11 cellular contexts compared by ENCODE assay signal in genomic region chr7:131224996-131225395, GRCh38.
DNase-seq lines count a peak whose midpoint lies in the region; ATAC-seq and TF ChIP-seq lines count a peak whose summit lies in the region.
"Had no signal": no experiment of that assay in that cellular context is flagged by ENCODE, and none has a peak within 500 bp of the region (broad histone marks: within the 10 kb centered on the region; RNA-seq: fewer than 3 reads in every experiment).

No MANE protein-coding gene starts in this region.

- POLR2A ChIA-PET in WTC11 (lab: Charles Lee) = no interaction called here

- DNase-seq in Calu3 (no peak), WTC11 (ENCODE audit: low spot score) (no peak), left lung (no peak), T-helper 17 cell (no peak)
- no peak for DNase-seq in activated naive CD8-positive, alpha-beta T cell treated with anti-CD3 and anti-CD28 coated beads, Interleukin-2, amount 50 U/mL, for 24 hours
- no peak for DNase-seq in effector CD8-positive, alpha-beta T cell (lab: John Stamatoyannopoulos, UW)
- DNase-seq: NCI-H1105, T-helper 2 cell had no signal

- H3K36me3 ChIP-seq in left lung (no peaks in the 10 kb centered on the region), skeletal muscle tissue (ENCODE audit: control insufficient read depth in 3 of 3, insufficient read depth in 3 of 3, low read length in 3 of 3) (no peaks in the 10 kb centered on the region)

- H3K27me3 Mint-ChIP-seq in Calu3 (ENCODE audit: unreplicated experiment) = no peaks in the 10 kb centered on the region
- H3K27me3 Mint-ChIP-seq in WTC11 (ENCODE audit: low read depth) = no peaks in the 10 kb centered on the region
- no peaks in the 10 kb centered on the region for H3K27me3 Mint-ChIP-seq in activated naive CD8-positive, alpha-beta T cell treated with anti-CD3 and anti-CD28 coated beads, Interleukin-2, amount 50 U/mL, for 24 hours
- H3K27me3 Mint-ChIP-seq in T-helper 17 cell = no peaks in the 10 kb centered on the region

- H3K27ac ChIP-seq in left lung (peak overlapping the region; percentile 69 to 79), skeletal muscle tissue (ENCODE audit: low read depth, low read length) (peak overlapping the region; percentile 58)

- no peaks in the 10 kb centered on the region for H3K9me3 ChIP-seq in left lung
- H3K9me3 ChIP-seq in skeletal muscle tissue (ENCODE audit: control insufficient read depth in 3 of 3, low read length in 3 of 3) = no peaks in the 10 kb centered on the region
- H3K9me3 ChIP-seq in T-helper 17 cell (ENCODE audit: control insufficient read depth, low read length, poor library complexity, severe bottlenecking) = no peaks in the 10 kb centered on the region

- H3K9ac ChIP-seq in skeletal muscle tissue (ENCODE audit: low read depth in 1 of 3, low read length in 3 of 3) = no peak overlapping the region

- no peak overlapping the region for H3K4me3 ChIP-seq in left lung
- no peak overlapping the region for H3K4me3 ChIP-seq in skeletal muscle tissue (ENCODE audit: low read length in 3 of 3)

- H3K27ac Mint-ChIP-seq in Calu3 (ENCODE audit: unreplicated experiment) = peak overlapping the region; percentile 84
- H3K27ac Mint-ChIP-seq in WTC11 = peak overlapping the region; percentile 21; the same call in 1 of the 2 replicates
- no peak overlapping the region for H3K27ac Mint-ChIP-seq in activated naive CD8-positive, alpha-beta T cell treated with anti-CD3 and anti-CD28 coated beads, Interleukin-2, amount 50 U/mL, for 24 hours
- no peak overlapping the region for H3K27ac Mint-ChIP-seq in T-helper 17 cell

- H3K4me3 Mint-ChIP-seq in Calu3 (ENCODE audit: low read depth, unreplicated experiment) (no peak overlapping the region), WTC11 (no peak overlapping the region), T-helper 17 cell (no peak overlapping the region)
- H3K4me3 Mint-ChIP-seq in activated naive CD8-positive, alpha-beta T cell treated with anti-CD3 and anti-CD28 coated beads, Interleukin-2, amount 50 U/mL, for 24 hours = no peak overlapping the region

- TF ChIP-seq CTCF in Calu3 (IDR thresholded peaks at IDR 0.05; ENCODE audit: unreplicated experiment) (no peak), WTC11 (IDR thresholded peaks at IDR 0.05) (no peak), left lung (IDR thresholded peaks at IDR 0.05) (no peak)

- no TSS peak for BruUV-seq in Calu3 (replicated peaks; lab: Mats Ljungman, UMichigan)

- CTCF ChIA-PET in Calu3 (lab: Charles Lee) = interaction anchor here (0.7 kb wide), 2 partner anchors 77 to 320 kb away, joined by 3 read pairs; no protein-coding TSS in a partner anchor
- CTCF ChIA-PET in WTC11 (lab: Charles Lee) = interaction anchor here (0.6 kb wide), 1 partner anchor 42 kb away, joined by 3 read pairs; no protein-coding TSS in a partner anchor

- H3K4me1 ChIP-seq in left lung = peaks cover 13 to 18% of the 10 kb centered on the region in 2 donors
- H3K4me1 ChIP-seq in skeletal muscle tissue (ENCODE audit: control insufficient read depth in 3 of 3, insufficient read depth in 3 of 3, low read length in 3 of 3) = no peaks in the 10 kb centered on the region

- H3K9me3 Mint-ChIP-seq in Calu3 (ENCODE audit: low read depth, unreplicated experiment) (no peaks in the 10 kb centered on the region), WTC11 (peaks cover 10% of the 10 kb centered on the region)
- peaks cover 5% of the 10 kb centered on the region for H3K9me3 Mint-ChIP-seq in activated naive CD8-positive, alpha-beta T cell treated with anti-CD3 and anti-CD28 coated beads, Interleukin-2, amount 50 U/mL, for 24 hours

- H3K36me3 Mint-ChIP-seq in Calu3 (ENCODE audit: insufficient read depth, unreplicated experiment) (no peaks in the 10 kb centered on the region), WTC11 (no peaks in the 10 kb centered on the region), T-helper 17 cell (ENCODE audit: low read depth) (no peaks in the 10 kb centered on the region)
- H3K36me3 Mint-ChIP-seq in activated naive CD8-positive, alpha-beta T cell treated with anti-CD3 and anti-CD28 coated beads, Interleukin-2, amount 50 U/mL, for 24 hours (ENCODE audit: low read depth) = no peaks in the 10 kb centered on the region

- ATAC-seq in WTC11 (no peak), left lung (no peak), HG03039 (IDR thresholded peaks at IDR 0.05; ENCODE audit: unreplicated experiment) (no peak), T-helper 17 cell (no peak)
- ATAC-seq in activated naive CD8-positive, alpha-beta T cell treated with anti-CD3 and anti-CD28 coated beads, Interleukin-2, amount 50 U/mL, for 24 hours = no peak
- ATAC-seq: activated CD4-positive, CD25-positive, alpha-beta regulatory T cell treated with anti-CD3 and anti-CD28 coated beads, Interleukin-2, amount 50 U/mL, for 24 hours had no signal

- no peaks in the 10 kb centered on the region for H3K27me3 ChIP-seq in left lung
- H3K27me3 ChIP-seq in skeletal muscle tissue (ENCODE audit: control insufficient read depth in 3 of 3, insufficient read depth in 3 of 3, low read length in 3 of 3) = no peaks in the 10 kb centered on the region

- peaks cover 31% of the 10 kb centered on the region for H3K4me1 Mint-ChIP-seq in Calu3 (ENCODE audit: low read depth, unreplicated experiment)
- H3K4me1 Mint-ChIP-seq in WTC11 = peaks cover 18% of the 10 kb centered on the region
- peaks cover 9% of the 10 kb centered on the region for H3K4me1 Mint-ChIP-seq in activated naive CD8-positive, alpha-beta T cell treated with anti-CD3 and anti-CD28 coated beads, Interleukin-2, amount 50 U/mL, for 24 hours
- H3K4me1 Mint-ChIP-seq in T-helper 17 cell = peaks cover 13% of the 10 kb centered on the region

- intact Hi-C loops in Calu3 (cut with micrococcal nuclease; ENCODE audit: unreplicated experiment) (no loop called here), left lung (cut with DNase I) (no loop called here)

TF ChIP-seq in WTC11, 78 proteins besides CTCF, POLR2A, EP300 and RAD21:
- no peak for TF ChIP-seq GRHL2 (CRISPR knock-in tag; IDR thresholded peaks at IDR 0.05; ENCODE audit: insufficient replicate concordance, severe bottlenecking)
- TF ChIP-seq CDX4 (CRISPR knock-in tag; IDR thresholded peaks at IDR 0.05; ENCODE audit: borderline replicate concordance) = no peak
- TF ChIP-seq AFF4 (CRISPR knock-in tag; IDR thresholded peaks at IDR 0.05; ENCODE audit: borderline replicate concordance) = no peak
- no peak for TF ChIP-seq ZNF232 (CRISPR knock-in tag; IDR thresholded peaks at IDR 0.05)
- no peak for TF ChIP-seq SMAD4 (CRISPR knock-in tag; IDR thresholded peaks at IDR 0.05)

Comparison
In these comparisons a context has a peak if more than half of its experiments do, and no peak if none do; other contexts are left out.
1. H3K27ac Mint-ChIP-seq: peak in Calu3 (single experiment) and WTC11 (single experiment); none in activated naive CD8-positive, alpha-beta T cell treated with anti-CD3 and anti-CD28 coated beads, Interleukin-2, amount 50 U/mL, for 24 hours (single experiment) and T-helper 17 cell (single experiment).